15 cellular contexts compared by ENCODE assay signal in the genomic region with DNA sequence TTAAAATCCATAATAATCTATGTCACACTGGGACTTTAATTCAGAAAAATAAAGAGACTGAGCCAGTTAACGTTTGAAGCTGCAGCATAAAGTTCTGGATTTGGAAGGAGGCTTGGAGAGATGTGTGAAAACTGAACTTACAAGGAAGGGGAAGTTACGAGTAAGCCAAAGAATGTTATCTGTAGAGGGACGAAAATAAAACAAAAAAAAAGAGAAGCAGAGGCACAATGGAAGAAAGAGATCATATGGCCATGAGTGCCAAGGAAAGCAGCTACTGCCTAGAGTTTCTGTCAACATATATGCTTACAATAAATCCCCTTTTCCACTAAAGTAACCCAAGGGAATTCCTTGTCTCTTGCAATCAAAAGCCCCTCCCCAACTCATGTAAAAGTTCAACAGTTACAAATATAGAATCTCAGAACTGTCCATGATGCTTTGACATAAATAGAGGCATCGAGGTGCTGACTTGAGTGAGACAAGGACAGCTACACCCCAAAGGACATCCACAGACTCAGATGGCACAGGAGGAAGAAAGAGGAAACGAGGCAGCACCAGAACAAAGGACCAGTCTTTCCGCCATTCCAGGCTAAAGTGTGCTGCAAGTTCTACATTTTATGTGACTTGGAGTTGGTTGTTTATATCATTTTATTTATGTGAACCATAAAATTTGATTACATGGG. TPM values are rescaled to one million over a fixed set of nuclear protein-coding genes. Genes with fewer than 3 reads are reported as not detected.
DNase-seq lines count a peak whose midpoint lies in the region; ATAC-seq and TF ChIP-seq lines count a peak whose summit lies in the region.
"Had no signal": no experiment of that assay in that cellular context is flagged by ENCODE, and none has a peak within 500 bp of the region (broad histone marks: within the 10 kb centered on the region; RNA-seq: fewer than 3 reads in every experiment).

No MANE protein-coding gene starts in this region.

- no peaks in the 10 kb centered on the region for H3K9me3 Mint-ChIP-seq in chondrocyte (ENCODE audit: low read depth)
- H3K9me3 Mint-ChIP-seq in stimulated activated naive B cell treated with anti-CD40 and anti-IgM and Interleukin-4, amounts not matched to agents 10 μg/mL and 1 μg/mL and 100 μg/mL, for 72 hours = no peaks in the 10 kb centered on the region
- H3K9me3 Mint-ChIP-seq: activated CD4-positive, alpha-beta T cell treated with anti-CD3 and anti-CD28 coated beads, Interleukin-2, amount 10 ng/mL, durations not matched to agents 24 days and 14 days had no signal

- no peak for ATAC-seq in stimulated activated naive B cell treated with anti-CD40 and anti-IgM and Interleukin-4, amounts not matched to agents 10 μg/mL and 1 μg/mL and 100 μg/mL, for 72 hours (replicated peaks)
- ATAC-seq in GM18498 (IDR thresholded peaks at IDR 0.05; ENCODE audit: unreplicated experiment) = no peak
- ATAC-seq: left lung had no signal

- H3K36me3 Mint-ChIP-seq in chondrocyte (ENCODE audit: low read depth) = no peaks in the 10 kb centered on the region
- no peaks in the 10 kb centered on the region for H3K36me3 Mint-ChIP-seq in stimulated activated naive B cell treated with anti-CD40 and anti-IgM and Interleukin-4, amounts not matched to agents 10 μg/mL and 1 μg/mL and 100 μg/mL, for 72 hours

- no peak for TF ChIP-seq CTCF in chondrocyte (IDR thresholded peaks at IDR 0.05)

- H3K27ac Mint-ChIP-seq in chondrocyte (ENCODE audit: unreplicated experiment) = peak overlapping the region; percentile 50
- no peak overlapping the region for H3K27ac Mint-ChIP-seq in stimulated activated naive B cell treated with anti-CD40 and anti-IgM and Interleukin-4, amounts not matched to agents 10 μg/mL and 1 μg/mL and 100 μg/mL, for 72 hours
- H3K27ac Mint-ChIP-seq: activated CD4-positive, alpha-beta T cell treated with anti-CD3 and anti-CD28 coated beads, Interleukin-2, amount 10 ng/mL, durations not matched to agents 24 days and 14 days had no signal

- peaks cover 20% of the 10 kb centered on the region for H3K4me1 Mint-ChIP-seq in chondrocyte (ENCODE audit: low read depth)
- H3K4me1 Mint-ChIP-seq in stimulated activated naive B cell treated with anti-CD40 and anti-IgM and Interleukin-4, amounts not matched to agents 10 μg/mL and 1 μg/mL and 100 μg/mL, for 72 hours = peaks cover 22 to 48% of the 10 kb centered on the region in 2 donors
- H3K4me1 Mint-ChIP-seq: activated CD4-positive, alpha-beta T cell treated with anti-CD3 and anti-CD28 coated beads, Interleukin-2, amount 10 ng/mL, durations not matched to agents 24 days and 14 days had no signal

- DNase-seq in SIG-M5 treated with dmso at 0.1 percent for 504 hours (lab: John Stamatoyannopoulos, UW; ENCODE audit: unreplicated experiment) = peak; percentile 75
- DNase-seq in SIG-M5 (lab: John Stamatoyannopoulos, UW) = no peak
- DNase-seq in chondrocyte (ENCODE audit: low spot score) = no peak
- peak; percentile 28 for DNase-seq in left kidney (ENCODE audit: low read depth, low spot score)
- DNase-seq in stimulated activated naive B cell treated with anti-CD40 and anti-IgM and Interleukin-4, amounts not matched to agents 10 μg/mL and 1 μg/mL and 100 μg/mL, for 72 hours = no peak
- no peak for DNase-seq in GDM1 (lab: John Stamatoyannopoulos, UW)
- no peak for DNase-seq in amygdala (lab: John Stamatoyannopoulos, UW)
- DNase-seq: activated CD4-positive, alpha-beta T cell treated with anti-CD3 and anti-CD28 coated beads, Interleukin-2, amount 10 ng/mL, durations not matched to agents 24 days and 14 days; activated gamma-delta T cell; BE2C; left lung; NCI-H1417; Peyer's patch; stimulated activated CD4-positive, alpha-beta T cell treated with anti-CD3 and anti-CD28 coated beads, Interleukin-4, amount 100 ng/mL, for 1 hour had no signal

- H3K27me3 Mint-ChIP-seq in chondrocyte (ENCODE audit: low read depth) = no peaks in the 10 kb centered on the region
- no peaks in the 10 kb centered on the region for H3K27me3 Mint-ChIP-seq in stimulated activated naive B cell treated with anti-CD40 and anti-IgM and Interleukin-4, amounts not matched to agents 10 μg/mL and 1 μg/mL and 100 μg/mL, for 72 hours

- H3K4me3 Mint-ChIP-seq in chondrocyte (ENCODE audit: unreplicated experiment) = no peak overlapping the region
- H3K4me3 Mint-ChIP-seq in stimulated activated naive B cell treated with anti-CD40 and anti-IgM and Interleukin-4, amounts not matched to agents 10 μg/mL and 1 μg/mL and 100 μg/mL, for 72 hours = no peak overlapping the region
- H3K4me3 Mint-ChIP-seq: activated CD4-positive, alpha-beta T cell treated with anti-CD3 and anti-CD28 coated beads, Interleukin-2, amount 10 ng/mL, durations not matched to agents 24 days and 14 days had no signal

RNA-seq across cellular contexts. Expression of gene ARL5A, which starts 16.1 kb away (rescaled TPM):
- total RNA-seq in chondrocyte = 39.8 to 58.2 TPM (median 42.2 TPM) in 3 replicates

Comparison
In these comparisons a context has a peak if more than half of its experiments do, and no peak if none do; other contexts are left out.
1. DNase-seq: peak in SIG-M5 treated with dmso at 0.1 percent for 504 hours (single experiment) and left kidney (single experiment); none in SIG-M5 (single experiment), chondrocyte (single experiment), stimulated activated naive B cell treated with anti-CD40 and anti-IgM and Interleukin-4, amounts not matched to agents 10 μg/mL and 1 μg/mL and 100 μg/mL, for 72 hours (single experiment), GDM1 (single experiment) and amygdala (0 of 56).